6 cellular contexts compared by ENCODE assay signal in genomic region chr17:80007939-80008338, GRCh38.
"Had no signal": no experiment of that assay in that cellular context is flagged by ENCODE, and none has a peak within 500 bp of the region (broad histone marks: within the 10 kb centered on the region; RNA-seq: fewer than 3 reads in every experiment).

No MANE protein-coding gene starts in this region.

- H3K4me2 ChIP-seq: KMS-11, SK-N-SH had no signal

- DNase-seq: NCI-H748 treated with DMSO at 0.1 percent for 48 hours had no signal

- H3K9me2 ChIP-seq: SK-N-SH had no signal

- H3K4me3 ChIP-seq: ascending aorta, cardiac muscle cell, SJSA1 had no signal

- H3K27me3 ChIP-seq: ascending aorta, cardiac muscle cell, SJSA1 had no signal

- H3K9ac ChIP-seq: KMS-11, SK-N-SH had no signal

- H3K9me3 ChIP-seq: ascending aorta, SJSA1, SK-N-SH had no signal

- H3K27ac ChIP-seq: ascending aorta, cardiac muscle cell, KMS-11, SJSA1 had no signal
